Comparison of ENCODE assay signal across 19 cellular contexts in genomic region chr2:60957224-60957623, GRCh38.
A peak's percentile ranks its signal among the peaks of the same experiment; 100 is the strongest.
DNase-seq lines count a peak whose midpoint lies in the region; ATAC-seq, FAIRE-seq and TF ChIP-seq lines count a peak whose summit lies in the region.
"Had no signal": no experiment of that assay in that cellular context is flagged by ENCODE, and none has a peak within 500 bp of the region (broad histone marks: within the 10 kb centered on the region; RNA-seq: fewer than 3 reads in every experiment).

No MANE protein-coding gene starts in this region.

- H4K91ac ChIP-seq in neuronal stem cell (ENCODE audit: low read depth, low read length, poor library complexity): no peak overlapping the region

- no peak overlapping the region for H2BK15ac ChIP-seq in neuronal stem cell (ENCODE audit: low read length)

- no peak overlapping the region for H3K27ac ChIP-seq in HepG2 (ENCODE audit: extremely low read length, insufficient read depth, low read length)
- H3K27ac ChIP-seq in right lobe of liver: no peak overlapping the region
- H3K27ac ChIP-seq in esophagus (ENCODE audit: low read depth in 2 of 2, low read length in 1 of 2): peak overlapping the region; percentile 55 to 91
- no peak overlapping the region for H3K27ac ChIP-seq in neuronal stem cell (replicated peaks; ENCODE audit: low read length)

- peaks cover 2% of the 10 kb centered on the region for H3K79me1 ChIP-seq in neuronal stem cell (ENCODE audit: low read depth, low read length)

- no peak overlapping the region for H3K4ac ChIP-seq in neuronal stem cell (ENCODE audit: low read length)

- in situ Hi-C loops in HepG2 (cut with HindIII; ENCODE audit: extremely low pct_ligation_motif_present, low pct_unique_long_range_greater_than_20kb): no loop called here

- CTCF ChIA-PET in HepG2 (lab: Yijun Ruan, JAX; ENCODE audit: low intra/inter-chr PET ratio, low total read pairs): no interaction called here
- CTCF ChIA-PET in activated CD4-positive, alpha-beta T cell treated with anti-CD3 and anti-CD28 coated beads for 36 hours (lab: Charles Lee): interaction anchor here (0.9 to 1.4 kb wide), 4 partner anchors 11 to 42 kb away, joined by 3 to 5 read pairs (median 3); no protein-coding TSS in a partner anchor

- TF ChIP-seq RAD21 in HepG2 (CRISPR knock-in tag; IDR thresholded peaks at IDR 0.05): no peak

- no peaks in the 10 kb centered on the region for H3K9me3 Mint-ChIP-seq in activated CD4-positive, alpha-beta T cell treated with anti-CD3 and anti-CD28 coated beads for 36 hours (ENCODE audit: low read depth)

- intact Hi-C loops in HepG2 (cut with micrococcal nuclease; ENCODE audit: unreplicated experiment) (no loop called here), right lobe of liver (cut with DNase I) (no loop called here)
- intact Hi-C loops in activated CD4-positive, alpha-beta T cell treated with anti-CD3 and anti-CD28 coated beads for 36 hours (cut with DNase I, micrococcal nuclease): no loop called here

- H3K36me3 Mint-ChIP-seq in activated CD4-positive, alpha-beta T cell treated with anti-CD3 and anti-CD28 coated beads for 36 hours (ENCODE audit: low read depth): peaks cover 15% of the 10 kb centered on the region

- H2BK12ac ChIP-seq in neuronal stem cell (ENCODE audit: low read length): no peak overlapping the region

- no peaks in the 10 kb centered on the region for H3K9me3 ChIP-seq in HepG2 (ENCODE audit: low read length)
- H3K9me3 ChIP-seq in right lobe of liver: no peaks in the 10 kb centered on the region
- no peaks in the 10 kb centered on the region for H3K9me3 ChIP-seq in esophagus (ENCODE audit: control insufficient read depth in 2 of 2, insufficient read depth in 1 of 2, low read depth in 1 of 2, low read length in 1 of 2)
- peaks cover 0 to 2% of the 10 kb centered on the region in 2 donors for H3K9me3 ChIP-seq in neuronal stem cell (replicated peaks in 1 of 2; ENCODE audit: control insufficient read depth in 2 of 2, insufficient read depth in 1 of 2, low read depth in 1 of 2, low read length in 2 of 2)
- H3K9me3 ChIP-seq: A549, Caco-2, MG63 had no signal

- H3K36me3 ChIP-seq in HepG2 (replicated peaks in 1 of 2; ENCODE audit: control insufficient read depth in 1 of 2, insufficient read depth in 2 of 2, low read length in 2 of 2) (peaks cover 32 to 81% of the 10 kb centered on the region in 2 experiments), right lobe of liver (peaks cover 0 to 29% (median 3%) of the 10 kb centered on the region in 4 donors), esophagus (ENCODE audit: control insufficient read depth in 2 of 2, insufficient read depth in 2 of 2, low read length in 1 of 2) (peaks cover 0 to 8% of the 10 kb centered on the region in 2 donors), neuronal stem cell (replicated peaks in 1 of 2; ENCODE audit: control insufficient read depth in 2 of 2, insufficient read depth in 2 of 2, low read length in 2 of 2) (peaks cover 0 to 10% of the 10 kb centered on the region in 2 donors)
- H3K36me3 ChIP-seq: MG63 had no signal

- no peak overlapping the region for H2AFZ ChIP-seq in HepG2 (ENCODE audit: low read length)
- H2AFZ ChIP-seq in neuronal stem cell (ENCODE audit: low read length): no peak overlapping the region

- no peak overlapping the region for H3K4me3 ChIP-seq in HepG2 (replicated peaks in 1 of 3; ENCODE audit: insufficient read depth in 1 of 3, low read depth in 2 of 3, low read length in 3 of 3)
- H3K4me3 ChIP-seq in right lobe of liver: no peak overlapping the region
- no peak overlapping the region for H3K4me3 ChIP-seq in esophagus (ENCODE audit: low read depth in 1 of 2, low read length in 2 of 2)
- H3K4me3 ChIP-seq in neuronal stem cell (ENCODE audit: low read length in 2 of 2): no peak overlapping the region
- H3K4me3 ChIP-seq: A549, MG63 had no signal

- no peak overlapping the region for H3K23ac ChIP-seq in neuronal stem cell (ENCODE audit: low read depth, low read length, poor library complexity)

- no peaks in the 10 kb centered on the region for H3K27me3 ChIP-seq in HepG2 (ENCODE audit: control insufficient read depth in 1 of 2, insufficient read depth in 2 of 2, low read length in 2 of 2)
- no peaks in the 10 kb centered on the region for H3K27me3 ChIP-seq in right lobe of liver
- H3K27me3 ChIP-seq in esophagus (ENCODE audit: control insufficient read depth in 1 of 2, insufficient read depth in 2 of 2, low read length in 2 of 2): no peaks in the 10 kb centered on the region
- no peaks in the 10 kb centered on the region for H3K27me3 ChIP-seq in neuronal stem cell (ENCODE audit: control insufficient read depth in 3 of 3, insufficient read depth in 3 of 3, low read depth in 1 of 3, low read length in 3 of 3)
- H3K27me3 ChIP-seq: MG63 had no signal

- no peak overlapping the region for H3K18ac ChIP-seq in neuronal stem cell (ENCODE audit: low read length)

- peaks cover 8% of the 10 kb centered on the region for H3K4me1 Mint-ChIP-seq in activated CD4-positive, alpha-beta T cell treated with anti-CD3 and anti-CD28 coated beads for 36 hours

- TF ChIP-seq POLR2A in HepG2 (IDR thresholded peaks at IDR 0.05; ENCODE audit: insufficient read depth in 1 of 2, low read depth in 2 of 2, low read length in 2 of 2): 0 out of 4 replicates have a peak, but pooled peaks of 1 of the 2 experiments have one; percentile 14
- no peak for TF ChIP-seq POLR2A in right lobe of liver (IDR thresholded peaks at IDR 0.05)
- no peak for TF ChIP-seq POLR2A in erythroblast (IDR thresholded peaks at IDR 0.05; ENCODE audit: low read length)

- H3K4me1 ChIP-seq in HepG2 (ENCODE audit: insufficient read depth, low read length): no peaks in the 10 kb centered on the region
- no peaks in the 10 kb centered on the region for H3K4me1 ChIP-seq in right lobe of liver
- H3K4me1 ChIP-seq in esophagus (ENCODE audit: control insufficient read depth in 2 of 2, insufficient read depth in 2 of 2, low read length in 1 of 2): peaks cover 2 to 11% of the 10 kb centered on the region in 2 donors
- no peaks in the 10 kb centered on the region for H3K4me1 ChIP-seq in neuronal stem cell (ENCODE audit: control insufficient read depth in 2 of 2, insufficient read depth in 1 of 2, low read depth in 1 of 2, low read length in 2 of 2)
- H3K4me1 ChIP-seq: Caco-2 had no signal

- H3K79me2 ChIP-seq in HepG2 (ENCODE audit: insufficient read depth, low read length): no peaks in the 10 kb centered on the region

- no peak overlapping the region for H3K27ac Mint-ChIP-seq in activated CD4-positive, alpha-beta T cell treated with anti-CD3 and anti-CD28 coated beads for 36 hours

- H3K9ac ChIP-seq in HepG2 (ENCODE audit: insufficient read depth, low read depth, low read length): no peak overlapping the region
- H3K9ac ChIP-seq in neuronal stem cell (ENCODE audit: low read depth, low read length, poor library complexity): no peak overlapping the region

- no peak for FAIRE-seq in HepG2 (lab: Jason Lieb, UNC)
- FAIRE-seq: A549, H1 had no signal

- H4K20me1 ChIP-seq in HepG2 (ENCODE audit: insufficient read depth, low read length): no peaks in the 10 kb centered on the region

- no peak overlapping the region for H3K4me2 ChIP-seq in HepG2 (ENCODE audit: low read depth, low read length)
- H3K4me2 ChIP-seq in neuronal stem cell (ENCODE audit: insufficient read depth, low read length, poor library complexity, severe bottlenecking): no peak overlapping the region
- H3K4me2 ChIP-seq: A549 had no signal

- ATAC-seq in HepG2 (peak; percentile 21; the same call in 1 of the 3 replicates), right lobe of liver (no peak)
- ATAC-seq in activated CD4-positive, alpha-beta T cell treated with anti-CD3 and anti-CD28 coated beads for 36 hours: no peak

- BruUV-seq in HepG2 (replicated peaks; lab: Mats Ljungman, UMichigan): no TSS peak

- peak overlapping the region; percentile 48 for H4K8ac ChIP-seq in neuronal stem cell (ENCODE audit: low read depth, low read length)

- DNase-seq in HepG2 (ENCODE audit: low spot score) (no peak), right lobe of liver (no peak), neuronal stem cell (ENCODE audit: low spot score) (no peak), erythroblast (lab: John Stamatoyannopoulos, UW) (no peak), mesenteric fat pad (ENCODE audit: low spot score) (no peak), SHP77 treated with DMSO at 0.1 percent for 48 hours (lab: John Stamatoyannopoulos, UW) (no peak)
- no peak for DNase-seq in activated CD4-positive, alpha-beta T cell treated with anti-CD3 and anti-CD28 coated beads for 36 hours
- DNase-seq: Caco-2; DMS53; MG63; NCI-H1092; NCI-H2081 treated with DMSO at 0.1 percent for 48 hours; NCI-H2227 treated with DMSO at 0.1 percent for 48 hours; NCI-H526; NK-92 treated with Interleukin-12 subunit alpha and Interleukin-12 subunit beta, amount 100 ng/mL, for 24 hours; OCI-M1 had no signal

- H3K27me3 Mint-ChIP-seq in activated CD4-positive, alpha-beta T cell treated with anti-CD3 and anti-CD28 coated beads for 36 hours: no peaks in the 10 kb centered on the region

- POLR2A ChIA-PET in HepG2 (lab: Yijun Ruan, JAX): no interaction called here
- POLR2A ChIA-PET in activated CD4-positive, alpha-beta T cell treated with anti-CD3 and anti-CD28 coated beads for 36 hours (lab: Charles Lee): no interaction called here

- H2BK5ac ChIP-seq in neuronal stem cell (ENCODE audit: low read length): no peak overlapping the region

- H3K4me3 Mint-ChIP-seq in activated CD4-positive, alpha-beta T cell treated with anti-CD3 and anti-CD28 coated beads for 36 hours: no peak overlapping the region

- 94% methylated on average over 6 of the region's 8 CpGs for WGBS in HepG2 (ENCODE audit: low lambda C conversion rate)
- 20% methylated on average over 1 of the region's 8 CpGs for WGBS in right lobe of liver (ENCODE audit: insufficient coverage, low coverage, low lambda C conversion rate, missing lambda C conversion rate)
- WGBS in esophagus, 2 donors: 82 to 85% methylated on average over 8 of the region's 8 CpGs
- no CpG with 5 or more reads among the region's 8 CpGs for WGBS in neuronal stem cell (ENCODE audit: extremely low coverage in 2 of 2, insufficient read length in 2 of 2, insufficient replicate concordance in 1 of 2), 2 donors

- H2BK120ac ChIP-seq in neuronal stem cell (ENCODE audit: low read depth, low read length): no peak overlapping the region

- TF ChIP-seq EP300 in HepG2 (IDR thresholded peaks at IDR 0.05; ENCODE audit: low read depth in 2 of 2, low read length in 2 of 2) (no peak), HepG2 (CRISPR knock-in tag; IDR thresholded peaks at IDR 0.05; ENCODE audit: borderline replicate concordance) (no peak)

- no peak overlapping the region for H3K14ac ChIP-seq in neuronal stem cell (ENCODE audit: low read length)

- no peak overlapping the region for H2AK5ac ChIP-seq in neuronal stem cell (ENCODE audit: low read depth, low read length)

- TF ChIP-seq CTCF in HepG2 (CRISPR knock-in tag; IDR thresholded peaks at IDR 0.05): no peak
- TF ChIP-seq CTCF in right lobe of liver (IDR thresholded peaks at IDR 0.05): no peak

Comparison
In these comparisons a context has a peak if more than half of its experiments do, and no peak if none do; other contexts are left out.
1. H3K27ac ChIP-seq: peak in esophagus (2 of 2); none in HepG2 (single experiment), right lobe of liver (0 of 3) and neuronal stem cell (single experiment).